Comparison of ENCODE assay signal across 8 cellular contexts in the genomic region with DNA sequence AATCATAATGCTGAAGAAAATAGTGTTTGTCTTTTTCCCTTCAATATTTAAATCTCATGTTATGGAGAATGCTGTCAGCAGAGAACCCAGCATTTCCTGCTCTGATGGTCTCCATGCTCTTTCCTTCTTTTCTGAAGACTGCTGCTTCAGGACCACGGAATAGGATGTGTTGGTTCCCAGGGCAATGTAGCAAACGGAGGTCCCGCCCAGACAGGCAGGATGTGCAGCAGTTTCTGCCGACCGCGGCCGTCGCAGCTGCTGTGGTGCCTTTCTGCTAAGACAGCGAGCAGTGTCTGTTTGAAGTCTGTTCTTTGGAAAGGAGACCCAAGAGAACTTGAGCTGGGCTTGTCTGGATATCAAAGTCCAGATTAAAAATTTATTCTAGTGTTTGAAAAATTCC.
DNase-seq lines count a peak whose midpoint lies in the region; ATAC-seq and TF ChIP-seq lines count a peak whose summit lies in the region.

No MANE protein-coding gene starts in this region.

- peaks cover 1% of the 10 kb centered on the region for H3K27me3 Mint-ChIP-seq in activated CD4-positive, alpha-beta T cell treated with anti-CD3 and anti-CD28 coated beads for 36 hours
- no peaks in the 10 kb centered on the region for H3K27me3 Mint-ChIP-seq in stimulated activated naive CD8-positive, alpha-beta T cell treated with anti-CD3 and anti-CD28 coated beads, Interleukin-15, Interleukin-2, amounts not matched to agents 100 ng/mL and 50 ng/mL, for 24 hours

- DNase-seq in activated CD4-positive, alpha-beta T cell treated with anti-CD3 and anti-CD28 coated beads for 36 hours, result peak; percentile 43
- no peak for DNase-seq in activated CD4-positive, alpha-beta T cell treated with anti-CD3 and anti-CD28 coated beads, Interleukin-2, amount 50 U/mL, for 48 hours
- DNase-seq in foreskin melanocyte (peak; percentile 48), T-helper 9 cell (no peak), stomach (no peak), NCI-H1930 (lab: John Stamatoyannopoulos, UW) (no peak)

- TF ChIP-seq POLR2A in stomach (IDR thresholded peaks at IDR 0.05), result no peak

- H3K4me3 ChIP-seq in OCI-LY3 (ENCODE audit: low read length), result no peak overlapping the region
- H3K4me3 ChIP-seq in stomach, result no peak overlapping the region

- no peak for TF ChIP-seq CTCF in OCI-LY3 (IDR thresholded peaks at IDR 0.05; ENCODE audit: low read depth, low read length)
- TF ChIP-seq CTCF in stomach (IDR thresholded peaks at IDR 0.05), result no peak

- H3K27ac ChIP-seq in OCI-LY3 (ENCODE audit: low read length) (no peak overlapping the region), stomach (peak overlapping the region in 1 of 5 donors; percentile 38)

- H3K4me3 Mint-ChIP-seq in activated CD4-positive, alpha-beta T cell treated with anti-CD3 and anti-CD28 coated beads for 36 hours, result no peak overlapping the region
- H3K4me3 Mint-ChIP-seq in stimulated activated naive CD8-positive, alpha-beta T cell treated with anti-CD3 and anti-CD28 coated beads, Interleukin-15, Interleukin-2, amounts not matched to agents 100 ng/mL and 50 ng/mL, for 24 hours, result peak overlapping the region; percentile 42

- no peaks in the 10 kb centered on the region for H3K79me2 ChIP-seq in OCI-LY3 (ENCODE audit: low read length)

- intact Hi-C loops in activated CD4-positive, alpha-beta T cell treated with anti-CD3 and anti-CD28 coated beads for 36 hours (cut with DNase I, micrococcal nuclease), result no loop called here
- intact Hi-C loops in stomach (cut with DNase I; ENCODE audit: low total_unique reads), result no loop called here

- H3K4me2 ChIP-seq in OCI-LY3 (ENCODE audit: low read length), result peak overlapping the region; percentile 14; the same call in 1 of the 2 replicates

- H3K27me3 ChIP-seq in OCI-LY3 (ENCODE audit: low read depth, low read length) (no peaks in the 10 kb centered on the region), stomach (no peaks in the 10 kb centered on the region)

- TF ChIP-seq EP300 in stomach (IDR thresholded peaks at IDR 0.05), result no peak

- H4K20me1 ChIP-seq in OCI-LY3 (ENCODE audit: insufficient read depth, low read length), result no peaks in the 10 kb centered on the region

- H3K27ac Mint-ChIP-seq in activated CD4-positive, alpha-beta T cell treated with anti-CD3 and anti-CD28 coated beads for 36 hours, result peak overlapping the region; percentile 14
- no peak overlapping the region for H3K27ac Mint-ChIP-seq in stimulated activated naive CD8-positive, alpha-beta T cell treated with anti-CD3 and anti-CD28 coated beads, Interleukin-15, Interleukin-2, amounts not matched to agents 100 ng/mL and 50 ng/mL, for 24 hours

- WGBS in stomach, 5 donors, result 13 to 40% (median 21%) methylated on average over 9 of the region's 9 CpGs

- POLR2A ChIA-PET in activated CD4-positive, alpha-beta T cell treated with anti-CD3 and anti-CD28 coated beads for 36 hours (lab: Charles Lee), result no interaction called here

- H3K4me1 Mint-ChIP-seq in activated CD4-positive, alpha-beta T cell treated with anti-CD3 and anti-CD28 coated beads for 36 hours, result peaks cover 5% of the 10 kb centered on the region
- H3K4me1 Mint-ChIP-seq in stimulated activated naive CD8-positive, alpha-beta T cell treated with anti-CD3 and anti-CD28 coated beads, Interleukin-15, Interleukin-2, amounts not matched to agents 100 ng/mL and 50 ng/mL, for 24 hours (ENCODE audit: low read depth), result peaks cover 14% of the 10 kb centered on the region

- CTCF ChIA-PET in activated CD4-positive, alpha-beta T cell treated with anti-CD3 and anti-CD28 coated beads for 36 hours (lab: Charles Lee), result no interaction called here

- H2AFZ ChIP-seq in OCI-LY3 (ENCODE audit: low read depth, low read length), result no peak overlapping the region

- no peak for ATAC-seq in activated CD4-positive, alpha-beta T cell treated with anti-CD3 and anti-CD28 coated beads for 36 hours

- H3K9me3 ChIP-seq in OCI-LY3 (ENCODE audit: insufficient read depth, low read length) (no peaks in the 10 kb centered on the region), stomach (no peaks in the 10 kb centered on the region)

- no peaks in the 10 kb centered on the region for H3K9me3 Mint-ChIP-seq in activated CD4-positive, alpha-beta T cell treated with anti-CD3 and anti-CD28 coated beads for 36 hours (ENCODE audit: low read depth)
- no peaks in the 10 kb centered on the region for H3K9me3 Mint-ChIP-seq in stimulated activated naive CD8-positive, alpha-beta T cell treated with anti-CD3 and anti-CD28 coated beads, Interleukin-15, Interleukin-2, amounts not matched to agents 100 ng/mL and 50 ng/mL, for 24 hours

- H3K4me1 ChIP-seq in OCI-LY3 (ENCODE audit: low read length) (no peaks in the 10 kb centered on the region), stomach (no peaks in the 10 kb centered on the region)

- H3K36me3 Mint-ChIP-seq in activated CD4-positive, alpha-beta T cell treated with anti-CD3 and anti-CD28 coated beads for 36 hours (ENCODE audit: low read depth), result no peaks in the 10 kb centered on the region
- H3K36me3 Mint-ChIP-seq in stimulated activated naive CD8-positive, alpha-beta T cell treated with anti-CD3 and anti-CD28 coated beads, Interleukin-15, Interleukin-2, amounts not matched to agents 100 ng/mL and 50 ng/mL, for 24 hours (ENCODE audit: low read depth), result no peaks in the 10 kb centered on the region

- H3K9ac ChIP-seq in OCI-LY3 (ENCODE audit: low read length), result no peak overlapping the region

- H3K36me3 ChIP-seq in OCI-LY3 (replicated peaks; ENCODE audit: low read depth, low read length), result no peaks in the 10 kb centered on the region
- H3K36me3 ChIP-seq in stomach, result no peaks in the 10 kb centered on the region

Comparison
In these comparisons a context has a peak if more than half of its experiments do, and no peak if none do; other contexts are left out.
1. DNase-seq: peak in activated CD4-positive, alpha-beta T cell treated with anti-CD3 and anti-CD28 coated beads for 36 hours (single experiment) and foreskin melanocyte (single experiment); none in activated CD4-positive, alpha-beta T cell treated with anti-CD3 and anti-CD28 coated beads, Interleukin-2, amount 50 U/mL, for 48 hours (0 of 2), T-helper 9 cell (single experiment), stomach (single experiment) and NCI-H1930 (0 of 2).